35 cellular contexts compared by ENCODE assay signal in genomic region chr3:134568790-134569189, GRCh38.
A peak's percentile ranks its signal among the peaks of the same experiment; 100 is the strongest.
DNase-seq lines count a peak whose midpoint lies in the region; ATAC-seq, FAIRE-seq and TF ChIP-seq lines count a peak whose summit lies in the region.
"Had no signal": no experiment of that assay in that cellular context is flagged by ENCODE, and none has a peak within 500 bp of the region (broad histone marks: within the 10 kb centered on the region; RNA-seq: fewer than 3 reads in every experiment).

No MANE protein-coding gene starts in this region.

- in situ Hi-C loops in K562 (cut with MboI) = no loop called here

- H4K20me1 ChIP-seq in astrocyte (ENCODE audit: insufficient read depth, low read length) (no peaks in the 10 kb centered on the region), K562 (replicated peaks; ENCODE audit: control insufficient read depth, insufficient read depth, low read length) (no peaks in the 10 kb centered on the region)
- H4K20me1 ChIP-seq: BLaER1; BLaER1 treated with 17β-estradiol and CSF1 and Interleukin-3, amounts not matched to agents 10 nM and 100 nM had no signal

- peaks cover 16% of the 10 kb centered on the region for H3K36me3 Mint-ChIP-seq in astrocyte (ENCODE audit: low read depth, unreplicated experiment)

- no peaks in the 10 kb centered on the region for H3K9me1 ChIP-seq in K562 (ENCODE audit: control insufficient read depth, insufficient read depth, low read length)

- no peaks in the 10 kb centered on the region for H3K9me3 ChIP-seq in astrocyte (ENCODE audit: insufficient read depth, low read depth, low read length)
- no peaks in the 10 kb centered on the region for H3K9me3 ChIP-seq in K562 (replicated peaks; ENCODE audit: control insufficient read depth, insufficient read depth, low read depth, low read length)
- H3K9me3 ChIP-seq: A549, BE2C had no signal

- no peak for DNase-seq in astrocyte (ENCODE audit: low read depth)
- DNase-seq in K562 (ENCODE audit: extremely low read depth in 1 of 4, low spot score in 3 of 4) = no peak
- peak; percentile 15 for DNase-seq in renal cortical epithelial cell (ENCODE audit: low read depth)
- DNase-seq in HuH-7.5 (ENCODE audit: low spot score) = no peak
- no peak for DNase-seq in activated T-cell treated with anti-CD3 and anti-CD28 coated beads for 4 hours
- DNase-seq: 8988T; ACHN; AML-193; BE2C; C1 segment of cervical spinal cord; Caco-2; Calu3; CD4-positive, alpha-beta memory T cell; CD4-positive, alpha-beta T cell; CD4-positive, CD25-positive, alpha-beta regulatory T cell; CD8-positive, alpha-beta memory T cell; CD8-positive, alpha-beta T cell; COR-L47; DMS 273 treated with DMSO at 0.1 percent for 48 hours; DMS153; DMS53; DMS79; DMS79 treated with DMSO at 0.1 percent for 48 hours; DND-41; EL had no signal

- ATAC-seq in K562 = no peak
- no peak for ATAC-seq in HG03175 (IDR thresholded peaks at IDR 0.05; ENCODE audit: unreplicated experiment)
- ATAC-seq: A549; CD8-positive, alpha-beta T cell had no signal

- POLR2A ChIA-PET in K562 (lab: Yijun Ruan, JAX) = no interaction called here

- TF ChIP-seq CTCF in astrocyte (IDR thresholded peaks at IDR 0.05; ENCODE audit: insufficient read depth, low read depth, low read length) (no peak), K562 (IDR thresholded peaks at IDR 0.05 in 2 of 3, conservative IDR thresholded peaks at IDR 0.05 in 1 of 3; ENCODE audit: insufficient read depth in 2 of 3, low read depth in 1 of 3, low read length in 3 of 3) (no peak)

- H2AFZ ChIP-seq in astrocyte (ENCODE audit: low read depth, low read length) (no peak overlapping the region), K562 (ENCODE audit: low read depth, low read length) (no peak overlapping the region)

- H3K4me2 ChIP-seq in astrocyte (ENCODE audit: low read length) = no peak overlapping the region
- no peak overlapping the region for H3K4me2 ChIP-seq in K562 (ENCODE audit: insufficient read depth, low read length)
- H3K4me2 ChIP-seq: A549; BLaER1; BLaER1 treated with 17β-estradiol and CSF1 and Interleukin-3, amounts not matched to agents 10 nM and 100 nM had no signal

- H3K4me1 ChIP-seq in astrocyte (ENCODE audit: insufficient read depth, low read length) (no peaks in the 10 kb centered on the region), K562 (replicated peaks in 1 of 2; ENCODE audit: control insufficient read depth in 2 of 2, insufficient read depth in 2 of 2, low read length in 2 of 2) (no peaks in the 10 kb centered on the region)
- H3K4me1 ChIP-seq: A549; BE2C; BLaER1; BLaER1 treated with 17β-estradiol and CSF1 and Interleukin-3, amounts not matched to agents 10 nM and 100 nM; Caco-2 had no signal

- H3K9ac ChIP-seq in astrocyte (ENCODE audit: low read length) (no peak overlapping the region), K562 (ENCODE audit: insufficient read depth in 1 of 2, low read depth in 2 of 2, low read length in 2 of 2) (no peak overlapping the region)
- H3K9ac ChIP-seq: BLaER1; BLaER1 treated with 17β-estradiol and CSF1 and Interleukin-3, amounts not matched to agents 10 nM and 100 nM had no signal

- no peak overlapping the region for H3K4me3 ChIP-seq in astrocyte (ENCODE audit: insufficient read depth, low read depth, low read length)
- H3K4me3 ChIP-seq in K562 = no peak overlapping the region
- H3K4me3 ChIP-seq: A549, BLaER1 had no signal

- TF ChIP-seq POLR2A in K562 (conservative IDR thresholded peaks at IDR 0.05) = no peak

- CTCF ChIA-PET in K562 (lab: Yijun Ruan, JAX; ENCODE audit: low intra/inter-chr PET ratio) = no interaction called here

- no peak for TF ChIP-seq RAD21 in K562 (CRISPR knock-in tag; conservative IDR thresholded peaks at IDR 0.05 in 1 of 2, IDR thresholded peaks at IDR 0.05 in 1 of 2)

- TF ChIP-seq EP300 in K562 (IDR thresholded peaks at IDR 0.05; ENCODE audit: low read length) = no peak

- H3K27me3 Mint-ChIP-seq in astrocyte (ENCODE audit: low read depth, unreplicated experiment) = no peaks in the 10 kb centered on the region
- H3K27me3 Mint-ChIP-seq: B cell; CD4-positive, alpha-beta memory T cell; CD4-positive, alpha-beta T cell; CD4-positive, CD25-positive, alpha-beta regulatory T cell had no signal

- H3K4me1 Mint-ChIP-seq in astrocyte (ENCODE audit: low read depth, unreplicated experiment) = no peaks in the 10 kb centered on the region
- H3K4me1 Mint-ChIP-seq: B cell; CD14-positive monocyte; CD4-positive, alpha-beta memory T cell; CD4-positive, CD25-positive, alpha-beta regulatory T cell; CD8-positive, alpha-beta memory T cell had no signal

- H3K9me3 Mint-ChIP-seq in astrocyte (ENCODE audit: unreplicated experiment) = peaks cover 22% of the 10 kb centered on the region

- H3K79me2 ChIP-seq in astrocyte (ENCODE audit: insufficient read depth, low read length) (no peaks in the 10 kb centered on the region), K562 (ENCODE audit: control insufficient read depth, insufficient read depth, low read length) (no peaks in the 10 kb centered on the region)

- no peak overlapping the region for H3K4me3 Mint-ChIP-seq in astrocyte (ENCODE audit: unreplicated experiment)
- H3K4me3 Mint-ChIP-seq: B cell; CD14-positive monocyte; CD4-positive, alpha-beta memory T cell; CD4-positive, alpha-beta T cell; CD4-positive, CD25-positive, alpha-beta regulatory T cell; CD8-positive, alpha-beta memory T cell; CD8-positive, alpha-beta T cell had no signal

- no peaks in the 10 kb centered on the region for H3K36me3 ChIP-seq in astrocyte (ENCODE audit: insufficient read depth, low read length)
- no peaks in the 10 kb centered on the region for H3K36me3 ChIP-seq in K562 (ENCODE audit: control insufficient read depth, insufficient read depth, low read length)
- H3K36me3 ChIP-seq: BE2C had no signal

- H3K27me3 ChIP-seq in astrocyte (ENCODE audit: insufficient read depth, low read length) (no peaks in the 10 kb centered on the region), K562 (ENCODE audit: control insufficient read depth in 2 of 2, insufficient read depth in 2 of 2, low read length in 2 of 2) (0 out of 5 replicates have a peak, but pooled peaks cover 0 to under 1% of the 10 kb centered on the region in 2 experiments)
- H3K27me3 ChIP-seq: BE2C; BLaER1; BLaER1 treated with 17β-estradiol and CSF1 and Interleukin-3, amounts not matched to agents 10 nM and 100 nM had no signal

- H3K27ac ChIP-seq in astrocyte (ENCODE audit: low read depth, low read length) = no peak overlapping the region
- no peak overlapping the region for H3K27ac ChIP-seq in K562 (ENCODE audit: extremely low read depth, low read depth, low read length)
- H3K27ac ChIP-seq: 22Rv1; A549; BLaER1; BLaER1 treated with 17β-estradiol and CSF1 and Interleukin-3, amounts not matched to agents 10 nM and 100 nM; C4-2B had no signal

- H3K27ac Mint-ChIP-seq in astrocyte (ENCODE audit: unreplicated experiment) = peak overlapping the region; percentile 49
- H3K27ac Mint-ChIP-seq: B cell; CD4-positive, alpha-beta memory T cell; CD4-positive, alpha-beta T cell; CD4-positive, CD25-positive, alpha-beta regulatory T cell; CD8-positive, alpha-beta memory T cell; CD8-positive, alpha-beta T cell had no signal

- intact Hi-C loops in K562 (cut with micrococcal nuclease) = no loop called here

- no TSS peak for BruUV-seq in K562 (replicated peaks; lab: Mats Ljungman, UMichigan)

- WGBS in K562 (ENCODE audit: insufficient coverage, low coverage, missing lambda C conversion rate) = 9% methylated on average over 5 of the region's 6 CpGs

- FAIRE-seq in astrocyte (lab: Jason Lieb, UNC) (no peak), K562 (lab: Jason Lieb, UNC) (no peak)
- FAIRE-seq: A204.1, A549, D721Med had no signal

TF ChIP-seq in K562, 482 proteins besides CTCF, POLR2A, EP300 and RAD21:
- no peak for TF ChIP-seq ZC3H11A (IDR thresholded peaks at IDR 0.05; ENCODE audit: low read depth, low read length)
- peak; percentile 94 for TF ChIP-seq ZNF431 (CRISPR knock-in tag; IDR thresholded peaks at IDR 0.05)
- no peak for TF ChIP-seq ARHGAP35 (IDR thresholded peaks at IDR 0.05; ENCODE audit: partially characterized antibody)
- TF ChIP-seq IRF1 (CRISPR knock-in tag; IDR thresholded peaks at IDR 0.05; ENCODE audit: borderline replicate concordance) = no peak
